Comparison of ENCODE assay signal across 15 cellular contexts in genomic region chr10:110508806-110509544, GRCh38. TPM values are rescaled to one million over a fixed set of nuclear protein-coding genes. Genes with fewer than 3 reads are reported as not detected.
DNase-seq lines count a peak whose midpoint lies in the region; ATAC-seq, FAIRE-seq and TF ChIP-seq lines count a peak whose summit lies in the region.
"Had no signal": no experiment of that assay in that cellular context is flagged by ENCODE, and none has a peak within 500 bp of the region (broad histone marks: within the 10 kb centered on the region; RNA-seq: fewer than 3 reads in every experiment).

No MANE protein-coding gene starts in this region.

- no peak overlapping the region for H3K4me3 ChIP-seq in GM12878
- no peak overlapping the region for H3K4me3 ChIP-seq in osteoblast (ENCODE audit: insufficient read depth, low read length)
- no peak overlapping the region for H3K4me3 ChIP-seq in thyroid gland (replicated peaks in 1 of 3)
- H3K4me3 ChIP-seq in PC-3 (ENCODE audit: low read length), result no peak overlapping the region
- H3K4me3 ChIP-seq: coronary artery, pancreas, SJSA1, upper lobe of left lung had no signal

- DNase-seq in activated CD4-positive, alpha-beta memory T cell treated with anti-CD3 and anti-CD28 coated beads for 36 hours, result no peak
- no peak for DNase-seq in activated CD4-positive, alpha-beta memory T cell treated with anti-CD3 and anti-CD28 coated beads, Interleukin-2, amount 10 ng/mL, durations not matched to agents 7 days and 5 days
- DNase-seq in NCI-H2081 treated with DMSO at 0.1 percent for 48 hours (lab: John Stamatoyannopoulos, UW) (peak; percentile 5), GM12878 (ENCODE audit: low read depth, low spot score) (no peak), osteoblast (ENCODE audit: insufficient read length, low spot score, missing footprints) (no peak), thyroid gland (no peak), D341Med (ENCODE audit: low spot score) (no peak), PC-3 (no peak)
- DNase-seq: NCI-H1048; pancreas; stimulated activated CD4-positive, alpha-beta T cell treated with anti-CD3 and anti-CD28 coated beads, Interleukin-15, amount 100 ng/mL, for 24 hours; upper lobe of left lung had no signal

- peaks cover 10% of the 10 kb centered on the region for H3F3A ChIP-seq in PC-3 (ENCODE audit: low read length, unreplicated experiment)

- H3K27ac ChIP-seq in GM12878 (ENCODE audit: control insufficient read depth, insufficient read depth), result no peak overlapping the region
- peak overlapping the region; percentile 40 for H3K27ac ChIP-seq in osteoblast (ENCODE audit: low read depth, low read length)
- no peak overlapping the region for H3K27ac ChIP-seq in thyroid gland
- H3K27ac ChIP-seq in PC-3 (ENCODE audit: low read length), result no peak overlapping the region
- H3K27ac ChIP-seq: pancreas, SJSA1, upper lobe of left lung had no signal

- H3K79me2 ChIP-seq in GM12878 (ENCODE audit: control insufficient read depth, insufficient read depth, low read length) (peaks cover 24% of the 10 kb centered on the region), osteoblast (ENCODE audit: insufficient read depth, low read length) (peaks cover 77% of the 10 kb centered on the region), PC-3 (ENCODE audit: low read length) (peaks cover 62% of the 10 kb centered on the region)

- no peak for TF ChIP-seq EP300 in GM12878 (IDR thresholded peaks at IDR 0.05; ENCODE audit: borderline replicate concordance in 1 of 2, control insufficient read depth in 1 of 2, low read depth in 2 of 2, low read length in 2 of 2)

- H2AFZ ChIP-seq in GM12878 (ENCODE audit: control insufficient read depth, low read depth, low read length) (no peak overlapping the region), osteoblast (ENCODE audit: low read length) (no peak overlapping the region), PC-3 (ENCODE audit: low read length) (no peak overlapping the region)

- no peaks in the 10 kb centered on the region for H3K9me2 ChIP-seq in PC-3 (replicated peaks; ENCODE audit: low read length)

- TF ChIP-seq CTCF in GM12878 (IDR thresholded peaks at IDR 0.05 in 2 of 3, conservative IDR thresholded peaks at IDR 0.05 in 1 of 3; ENCODE audit: control insufficient read depth in 2 of 3, extremely low read depth in 1 of 3, insufficient read depth in 1 of 3, low read depth in 3 of 3, low read length in 3 of 3), result no peak
- no peak for TF ChIP-seq CTCF in osteoblast (IDR thresholded peaks at IDR 0.05; ENCODE audit: extremely low read depth, low read depth, low read length)
- no peak for TF ChIP-seq CTCF in thyroid gland (IDR thresholded peaks at IDR 0.05)
- TF ChIP-seq CTCF in PC-3 (conservative IDR thresholded peaks at IDR 0.05; ENCODE audit: low read depth, low read length), result no peak

- H3K9ac ChIP-seq in GM12878 (ENCODE audit: control insufficient read depth, insufficient read depth, low read length) (no peak overlapping the region), PC-3 (ENCODE audit: low read length) (no peak overlapping the region)

- intact Hi-C loops in activated CD4-positive, alpha-beta memory T cell treated with anti-CD3 and anti-CD28 coated beads for 36 hours (cut with micrococcal nuclease), result no loop called here
- intact Hi-C loops in GM12878 (cut with micrococcal nuclease; ENCODE audit: unreplicated experiment) (loop anchor here (10.0 kb wide), 2 partner anchors 366 to 424 kb away; partner anchors contain the start of gene PDCD4), thyroid gland (cut with DNase I) (no loop called here), PC-3 (cut with micrococcal nuclease) (no loop called here)

- SMC1A ChIA-PET in GM12878 (lab: Charles Lee; ENCODE audit: uncharacterized antibody, unreplicated experiment), result interaction anchor here (1.5 to 2.1 kb wide), 3 partner anchors 18 to 154 kb away, joined by 4 to 5 read pairs (median 4); no protein-coding TSS in a partner anchor

- H3K36me3 Mint-ChIP-seq in activated CD4-positive, alpha-beta memory T cell treated with anti-CD3 and anti-CD28 coated beads for 36 hours, result peaks cover 98% of the 10 kb centered on the region
- H3K36me3 Mint-ChIP-seq in activated CD4-positive, alpha-beta memory T cell treated with anti-CD3 and anti-CD28 coated beads, Interleukin-2, amount 10 ng/mL, durations not matched to agents 7 days and 5 days (ENCODE audit: low read depth), result peaks cover 100% of the 10 kb centered on the region

- RAD21 ChIA-PET in GM12878 (lab: Charles Lee; ENCODE audit: unreplicated experiment), result no interaction called here

- H3K9me3 Mint-ChIP-seq in activated CD4-positive, alpha-beta memory T cell treated with anti-CD3 and anti-CD28 coated beads for 36 hours, result no peaks in the 10 kb centered on the region
- H3K9me3 Mint-ChIP-seq in activated CD4-positive, alpha-beta memory T cell treated with anti-CD3 and anti-CD28 coated beads, Interleukin-2, amount 10 ng/mL, durations not matched to agents 7 days and 5 days, result no peaks in the 10 kb centered on the region

- BruUV-seq in GM12878 (replicated peaks; lab: Mats Ljungman, UMichigan), result no TSS peak
- BruUV-seq in PC-3 (replicated peaks; lab: Mats Ljungman, UMichigan), result no TSS peak

- ATAC-seq in GM12878 (no peak), PC-3 (no peak)

- H3K9me3 ChIP-seq in GM12878 (replicated peaks; ENCODE audit: control insufficient read depth, insufficient read depth, low read length), result no peaks in the 10 kb centered on the region
- no peaks in the 10 kb centered on the region for H3K9me3 ChIP-seq in osteoblast (ENCODE audit: low read depth, low read length)
- no peaks in the 10 kb centered on the region for H3K9me3 ChIP-seq in thyroid gland
- H3K9me3 ChIP-seq in PC-3 (ENCODE audit: low read length), result no peaks in the 10 kb centered on the region
- H3K9me3 ChIP-seq: pancreas, SJSA1, upper lobe of left lung had no signal

- H3K4me2 ChIP-seq in GM12878 (ENCODE audit: control insufficient read depth, insufficient read depth), result no peak overlapping the region
- H3K4me2 ChIP-seq in osteoblast (ENCODE audit: insufficient read depth, low read length), result no peak overlapping the region
- H3K4me2 ChIP-seq in PC-3 (ENCODE audit: low read length), result no peak overlapping the region

- no peaks in the 10 kb centered on the region for H3K27me3 Mint-ChIP-seq in activated CD4-positive, alpha-beta memory T cell treated with anti-CD3 and anti-CD28 coated beads for 36 hours
- no peaks in the 10 kb centered on the region for H3K27me3 Mint-ChIP-seq in activated CD4-positive, alpha-beta memory T cell treated with anti-CD3 and anti-CD28 coated beads, Interleukin-2, amount 10 ng/mL, durations not matched to agents 7 days and 5 days

- no peak for TF ChIP-seq RAD21 in GM12878 (IDR thresholded peaks at IDR 0.05; ENCODE audit: insufficient read depth, low read depth, low read length)

- H3K4me3 Mint-ChIP-seq in activated CD4-positive, alpha-beta memory T cell treated with anti-CD3 and anti-CD28 coated beads for 36 hours, result no peak overlapping the region
- no peak overlapping the region for H3K4me3 Mint-ChIP-seq in activated CD4-positive, alpha-beta memory T cell treated with anti-CD3 and anti-CD28 coated beads, Interleukin-2, amount 10 ng/mL, durations not matched to agents 7 days and 5 days
- H3K4me3 Mint-ChIP-seq: mesothelial cell of epicardium had no signal

- peaks cover 15% of the 10 kb centered on the region for H3K4me1 ChIP-seq in GM12878 (ENCODE audit: control insufficient read depth, insufficient read depth, low read length)
- peaks cover 49% of the 10 kb centered on the region for H3K4me1 ChIP-seq in osteoblast (ENCODE audit: insufficient read depth, low read length)
- H3K4me1 ChIP-seq in thyroid gland, result peaks cover 8 to 26% of the 10 kb centered on the region in 2 donors
- H3K4me1 ChIP-seq in PC-3 (ENCODE audit: insufficient read depth, low read length), result peaks cover 23% of the 10 kb centered on the region; the same call in 1 of the 2 replicates

- FAIRE-seq in GM12878 (lab: Jason Lieb, UNC), result no peak
- FAIRE-seq: pancreas had no signal

- H3K36me3 ChIP-seq in GM12878 (ENCODE audit: control insufficient read depth in 2 of 2, insufficient read depth in 2 of 2, low read length in 1 of 2), result peaks cover 49 to 56% of the 10 kb centered on the region in 2 experiments
- peaks cover 75% of the 10 kb centered on the region for H3K36me3 ChIP-seq in osteoblast (ENCODE audit: insufficient read depth, low read length)
- H3K36me3 ChIP-seq in thyroid gland, result peaks cover 16 to 19% of the 10 kb centered on the region in 2 donors
- peaks cover 77% of the 10 kb centered on the region for H3K36me3 ChIP-seq in PC-3 (ENCODE audit: low read depth, low read length)

- peaks cover 5% of the 10 kb centered on the region for H4K20me1 ChIP-seq in GM12878 (ENCODE audit: control insufficient read depth, insufficient read depth)
- H4K20me1 ChIP-seq in osteoblast (ENCODE audit: insufficient read depth, low read length), result no peaks in the 10 kb centered on the region
- peaks cover 93% of the 10 kb centered on the region for H4K20me1 ChIP-seq in PC-3 (ENCODE audit: low read length)

- peak overlapping the region; percentile 6 for H3K27ac Mint-ChIP-seq in activated CD4-positive, alpha-beta memory T cell treated with anti-CD3 and anti-CD28 coated beads for 36 hours
- no peak overlapping the region for H3K27ac Mint-ChIP-seq in activated CD4-positive, alpha-beta memory T cell treated with anti-CD3 and anti-CD28 coated beads, Interleukin-2, amount 10 ng/mL, durations not matched to agents 7 days and 5 days
- H3K27ac Mint-ChIP-seq: mesothelial cell of epicardium had no signal

- POLR2A ChIA-PET in activated CD4-positive, alpha-beta memory T cell treated with anti-CD3 and anti-CD28 coated beads for 36 hours (lab: Charles Lee), result interaction anchor here (0.6 kb wide), 1 partner anchor 42 kb away, joined by 3 read pairs; no protein-coding TSS in a partner anchor
- POLR2A ChIA-PET in activated CD4-positive, alpha-beta memory T cell treated with anti-CD3 and anti-CD28 coated beads, Interleukin-2, amount 10 ng/mL, durations not matched to agents 7 days and 5 days (lab: Charles Lee), result interaction anchor here (0.9 to 15.1 kb wide), 4 partner anchors 10 to 204 kb away, joined by 3 to 431 read pairs (median 8); partner anchors contain the start of gene SMNDC1
- POLR2A ChIA-PET in GM12878 (lab: Charles Lee), result no interaction called here
- POLR2A ChIA-PET in PC-3 (lab: Charles Lee; ENCODE audit: unreplicated experiment), result no interaction called here

- CTCF ChIA-PET in activated CD4-positive, alpha-beta memory T cell treated with anti-CD3 and anti-CD28 coated beads for 36 hours (lab: Charles Lee), result interaction anchor here (0.6 to 2.2 kb wide), 3 partner anchors 38 to 202 kb away, joined by 3 to 7 read pairs (median 3); no protein-coding TSS in a partner anchor
- CTCF ChIA-PET in activated CD4-positive, alpha-beta memory T cell treated with anti-CD3 and anti-CD28 coated beads, Interleukin-2, amount 10 ng/mL, durations not matched to agents 7 days and 5 days (lab: Charles Lee), result interaction anchor here (1.2 kb wide), 1 partner anchor 10 kb away, joined by 6 read pairs; no protein-coding TSS in a partner anchor
- CTCF ChIA-PET in GM12878 (lab: Yijun Ruan, JAX), result interaction anchor here (0.6 to 1.5 kb wide), 4 partner anchors 13 to 197 kb away, joined by 3 read pairs; no protein-coding TSS in a partner anchor
- CTCF ChIA-PET in PC-3 (lab: Charles Lee), result interaction anchor here (0.6 kb wide), 1 partner anchor 18 kb away, joined by 6 read pairs; no protein-coding TSS in a partner anchor

- H3K4me1 Mint-ChIP-seq in activated CD4-positive, alpha-beta memory T cell treated with anti-CD3 and anti-CD28 coated beads for 36 hours (ENCODE audit: low read depth), result peaks cover 94% of the 10 kb centered on the region
- peaks cover 89% of the 10 kb centered on the region for H3K4me1 Mint-ChIP-seq in activated CD4-positive, alpha-beta memory T cell treated with anti-CD3 and anti-CD28 coated beads, Interleukin-2, amount 10 ng/mL, durations not matched to agents 7 days and 5 days

- H3K27me3 ChIP-seq in GM12878 (replicated peaks in 1 of 2; ENCODE audit: control insufficient read depth in 2 of 2, insufficient read depth in 2 of 2, low read length in 1 of 2) (no peaks in the 10 kb centered on the region), osteoblast (ENCODE audit: insufficient read depth, low read length) (no peaks in the 10 kb centered on the region), thyroid gland (no peaks in the 10 kb centered on the region), PC-3 (ENCODE audit: low read length) (no peaks in the 10 kb centered on the region)
- H3K27me3 ChIP-seq: pancreas, SJSA1, upper lobe of left lung had no signal

- in situ Hi-C loops in GM12878 (cut with MboI), result no loop called here

- no peak for TF ChIP-seq POLR2A in GM12878 (IDR thresholded peaks at IDR 0.05; ENCODE audit: low read depth, low read length)
- TF ChIP-seq POLR2A in thyroid gland (IDR thresholded peaks at IDR 0.05), result no peak

- over 99% methylated on average over 11 of the region's 11 CpGs for WGBS in GM12878 (ENCODE audit: insufficient coverage, insufficient replicate concordance, low lambda C conversion rate, missing lambda C conversion rate)
- 79 to 84% methylated on average over 9 to 11 of the region's 11 CpGs for WGBS in thyroid gland, 2 donors

RNA-seq across cellular contexts. Expression of gene DUSP5, which starts 11.3 kb away (rescaled TPM):
- 100 to 1,000 TPM; 171 to 176 TPM for total RNA-seq in activated CD4-positive, alpha-beta memory T cell treated with anti-CD3 and anti-CD28 coated beads for 36 hours
- total RNA-seq in activated CD4-positive, alpha-beta memory T cell treated with anti-CD3 and anti-CD28 coated beads, Interleukin-2, amount 10 ng/mL, durations not matched to agents 7 days and 5 days, result 100 to 1,000 TPM; 143 TPM
- total RNA-seq in GM12878 (2013; cell fraction: nucleolus; rRNA removed), result 45.5 and 51.7 TPM in 2 replicates
- total RNA-seq in GM12878 (2014; rRNA removed) (24.1 and 26.8 TPM in 2 replicates), GM12878 (2014; rRNA removed; fragmentation: Illumina TruSeq; extraction: Trizol) (19.6 and 23.1 TPM in 2 replicates), GM12878 (2021) (41.6 and 44.9 TPM in 2 replicates), osteoblast (8.5 and 10.1 TPM in 2 replicates), thyroid gland (10 to 100 TPM in 1 of 4 donors, 1 to 10 TPM in 3; 2.1 to 14.2 (median 7.1) TPM), PC-3 (2014; rRNA removed) (205 and 206 TPM in 2 replicates)
- polyA plus RNA-seq in GM12878 (2011; ENCODE audit: low read depth), result 39.0 TPM
- polyA plus RNA-seq in GM12878 (2011; rRNA removed) (77.4 and 95.9 TPM in 2 replicates), GM12878 (2014; fragmentation: Illumina TruSeq; extraction: Trizol) (25.3 and 27.8 TPM in 2 replicates), GM12878 (2014; fragmentation: Nextera tagmentation; extraction: Ambion mirVana) (10 to 100 TPM in 1 of 2 experiments, 1 to 10 TPM in 1; 7.5 to 14.6 TPM), GM12878 (2014; rRNA removed) (23.7 and 24.2 TPM in 2 replicates), GM12878 (2016; fragmentation: Nextera tagmentation; extraction: Ambion mirVana) (1 to 10 TPM; 2.1 to 6.5 TPM)
- 141 and 145 TPM in 2 replicates for polyA plus RNA-seq in GM12878 (2011; cell fraction: cytosol; rRNA removed)
- 117 and 144 TPM in 2 replicates for polyA plus RNA-seq in GM12878 (2011; cell fraction: nucleus; rRNA removed)
- 44.8 and 52.5 TPM in 2 replicates for polyA plus RNA-seq in GM12878 (2012)
- 215 and 257 TPM in 2 replicates for polyA minus RNA-seq in GM12878 (2011; rRNA and poly(A)+ RNA removed)
- 123 and 126 TPM in 2 replicates for polyA minus RNA-seq in GM12878 (2011; cell fraction: cytosol; rRNA and poly(A)+ RNA removed)
- 83.2 and 120 TPM in 2 replicates for polyA minus RNA-seq in GM12878 (2011; cell fraction: nucleus; rRNA and poly(A)+ RNA removed)

RNA-seq across cellular contexts. Expression of gene SMC3, which starts 58.5 kb away (rescaled TPM):
- total RNA-seq in activated CD4-positive, alpha-beta memory T cell treated with anti-CD3 and anti-CD28 coated beads for 36 hours, result 10 to 100 TPM; 89.5 to 92.2 TPM
- total RNA-seq in activated CD4-positive, alpha-beta memory T cell treated with anti-CD3 and anti-CD28 coated beads, Interleukin-2, amount 10 ng/mL, durations not matched to agents 7 days and 5 days, result 10 to 100 TPM; 81.0 to 83.0 TPM
- total RNA-seq in GM12878 (2013; cell fraction: nucleolus; rRNA removed), result 32.8 and 35.4 TPM in 2 replicates
- 33.0 and 41.9 TPM in 2 replicates for total RNA-seq in GM12878 (2014; rRNA removed)
- total RNA-seq in GM12878 (2014; rRNA removed; fragmentation: Illumina TruSeq; extraction: Trizol), result 82.0 and 83.4 TPM in 2 replicates
- 53.7 TPM in 2 replicates for total RNA-seq in GM12878 (2021)
- polyA plus RNA-seq in GM12878 (2011; ENCODE audit: low read depth), result 21.8 TPM
- polyA plus RNA-seq in GM12878 (2011; rRNA removed), result 30.4 and 47.0 TPM in 2 replicates
- polyA plus RNA-seq in GM12878 (2011; cell fraction: cytosol; rRNA removed), result 7.8 and 9.9 TPM in 2 replicates
- polyA plus RNA-seq in GM12878 (2011; cell fraction: nucleus; rRNA removed), result 12.6 and 21.0 TPM in 2 replicates
- 30.3 and 38.5 TPM in 2 replicates for polyA plus RNA-seq in GM12878 (2012)
- 81.0 and 96.8 TPM in 2 replicates for polyA plus RNA-seq in GM12878 (2014; fragmentation: Illumina TruSeq; extraction: Trizol)
- polyA plus RNA-seq in GM12878 (2014; fragmentation: Nextera tagmentation; extraction: Ambion mirVana), result 10 to 100 TPM; 31.0 to 43.0 TPM
- polyA plus RNA-seq in GM12878 (2014; rRNA removed), result 30.6 and 37.7 TPM in 2 replicates
- polyA plus RNA-seq in GM12878 (2016; fragmentation: Nextera tagmentation; extraction: Ambion mirVana), result 100 to 1,000 TPM; 120 to 123 TPM
- 8.8 and 14.3 TPM in 2 replicates for polyA minus RNA-seq in GM12878 (2011; rRNA and poly(A)+ RNA removed)
- polyA minus RNA-seq in GM12878 (2011; cell fraction: cytosol; rRNA and poly(A)+ RNA removed), result 7.8 and 12.1 TPM in 2 replicates
- polyA minus RNA-seq in GM12878 (2011; cell fraction: nucleus; rRNA and poly(A)+ RNA removed), result 5.2 and 8.7 TPM in 2 replicates
- total RNA-seq in osteoblast, result 20.0 and 20.3 TPM in 2 replicates
- total RNA-seq in thyroid gland, result 10 to 100 TPM; 28.5 to 38.2 (median 30.8) TPM
- total RNA-seq in PC-3 (2014; rRNA removed), result 18.4 and 20.3 TPM in 2 replicates

Comparison
In these comparisons a context has a peak if more than half of its experiments do, and no peak if none do; other contexts are left out.
1. POLR2A ChIA-PET loops: an anchor here in activated CD4-positive, alpha-beta memory T cell treated with anti-CD3 and anti-CD28 coated beads for 36 hours (0.6 kb wide) and activated CD4-positive, alpha-beta memory T cell treated with anti-CD3 and anti-CD28 coated beads, Interleukin-2, amount 10 ng/mL, durations not matched to agents 7 days and 5 days (0.9 to 15.1 kb wide); none called in GM12878 and PC-3.